Comparison of ENCODE assay signal across 24 cellular contexts in the genomic region with DNA sequence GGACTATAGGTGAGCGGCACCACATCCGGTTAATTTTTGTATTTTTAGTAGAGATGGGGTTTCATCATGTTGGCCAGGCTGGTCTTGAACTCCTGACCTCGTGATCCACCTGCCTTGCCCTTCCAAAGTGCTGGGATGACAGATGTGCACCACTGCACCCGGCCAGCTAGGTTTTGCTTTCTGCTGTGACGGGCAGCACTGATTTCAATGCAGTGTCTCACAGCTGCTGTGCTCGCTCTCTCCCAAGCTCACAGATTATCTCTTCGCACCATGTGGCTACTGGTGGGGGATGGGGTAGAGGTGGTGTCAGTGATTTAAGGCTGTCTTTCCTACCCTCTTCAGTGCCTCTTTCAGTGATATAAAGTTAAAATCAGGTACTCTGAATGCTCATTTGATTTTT.
"Had no signal": no experiment of that assay in that cellular context is flagged by ENCODE, and none has a peak within 500 bp of the region (broad histone marks: within the 10 kb centered on the region; RNA-seq: fewer than 3 reads in every experiment).

No MANE protein-coding gene starts in this region.

- H3K4me1 Mint-ChIP-seq: central memory CD8-positive, alpha-beta T cell; naive thymus-derived CD8-positive, alpha-beta T cell; T-helper 17 cell had no signal

- H3K4me3 ChIP-seq: skin epidermis, thyroid gland, upper lobe of left lung had no signal

- H3K9me3 ChIP-seq: thyroid gland had no signal

- H3K4me3 Mint-ChIP-seq: activated naive CD8-positive, alpha-beta T cell; activated T-cell treated with anti-CD3 and anti-CD28 coated beads, Interleukin-2, amount 50 U/mL, for 72 hours; central memory CD8-positive, alpha-beta T cell; naive thymus-derived CD8-positive, alpha-beta T cell; stimulated activated naive CD8-positive, alpha-beta T cell treated with anti-CD3 and anti-CD28 coated beads, Interleukin-15, Interleukin-2, amounts not matched to agents 100 ng/mL and 50 ng/mL, for 24 hours; T-helper 17 cell had no signal

- H3K27me3 Mint-ChIP-seq: activated naive CD8-positive, alpha-beta T cell; central memory CD8-positive, alpha-beta T cell; naive thymus-derived CD8-positive, alpha-beta T cell; stimulated activated naive CD8-positive, alpha-beta T cell treated with anti-CD3 and anti-CD28 coated beads, Interleukin-15, Interleukin-2, amounts not matched to agents 100 ng/mL and 50 ng/mL, for 24 hours; T-helper 17 cell had no signal

- H3K4me1 ChIP-seq: thyroid gland, upper lobe of left lung had no signal

- H3K36me3 ChIP-seq: thyroid gland, upper lobe of left lung had no signal

- DNase-seq: activated CD4-positive, alpha-beta T cell treated with anti-CD3 and anti-CD28 coated beads for 4 hours; activated CD4-positive, alpha-beta T cell treated with anti-CD3 and anti-CD28 coated beads, Interleukin-2, amount 50 U/mL, for 4 hours; activated CD4-positive, CD25-positive, alpha-beta regulatory T cell; activated naive CD4-positive, alpha-beta T cell; activated T-cell treated with anti-CD3 and anti-CD28 coated beads for 4 hours; activated T-cell treated with anti-CD3 and anti-CD28 coated beads, Interleukin-2, amount 50 U/mL, for 72 hours; anterior cingulate cortex; dermis blood vessel endothelial cell; effector CD4-positive, alpha-beta T cell; left colon; mammary epithelial cell; naive thymus-derived CD8-positive, alpha-beta T cell; stimulated activated CD4-positive, alpha-beta T cell treated with anti-CD3 and anti-CD28 coated beads, Interleukin-12 subunit alpha, Interleukin-12 subunit beta, amount 100 ng/mL, for 4 hours; stimulated activated CD4-positive, alpha-beta T cell treated with anti-CD3 and anti-CD28 coated beads, Interleukin-4, amount 100 ng/mL, for 1 hour; substantia nigra; SW 1271; T-helper 17 cell; T1000; thyroid gland; upper lobe of left lung had no signal

- H3K27ac ChIP-seq: skin epidermis, thyroid gland, upper lobe of left lung had no signal

- H3K36me3 Mint-ChIP-seq: activated naive CD8-positive, alpha-beta T cell had no signal

- H3K27me3 ChIP-seq: thyroid gland, upper lobe of left lung had no signal

- H3K27ac Mint-ChIP-seq: activated naive CD8-positive, alpha-beta T cell; activated T-cell treated with anti-CD3 and anti-CD28 coated beads, Interleukin-2, amount 50 U/mL, for 72 hours; naive thymus-derived CD8-positive, alpha-beta T cell; stimulated activated naive CD8-positive, alpha-beta T cell treated with anti-CD3 and anti-CD28 coated beads, Interleukin-15, Interleukin-2, amounts not matched to agents 100 ng/mL and 50 ng/mL, for 24 hours; T-helper 17 cell had no signal
